ENCODE assay signal across 8 cellular contexts in genomic region chr11:120801801-120802689, GRCh38.
DNase-seq lines count a peak whose midpoint lies in the region; ATAC-seq and TF ChIP-seq lines count a peak whose summit lies in the region.

No MANE protein-coding gene starts in this region.

- 34% methylated on average over 9 of the region's 9 CpGs for WGBS in esophagus muscularis mucosa
- WGBS in suprapubic skin, result 36% methylated on average over 6 of the region's 9 CpGs

- TF ChIP-seq CTCF in AG09309 (IDR thresholded peaks at IDR 0.05; ENCODE audit: control insufficient read depth, insufficient read depth, low read depth, low read length, missing control alignments) (peak; percentile 87), GM13976 (IDR thresholded peaks at IDR 0.05; ENCODE audit: borderline replicate concordance, control extremely low read depth, extremely low read depth, insufficient read depth, missing control alignments) (peak; percentile 58), esophagus muscularis mucosa (IDR thresholded peaks at IDR 0.05) (peak; percentile 69 to 94 (median 85)), natural killer cell (IDR thresholded peaks at IDR 0.05) (peak; percentile 98), suprapubic skin (IDR thresholded peaks at IDR 0.05) (peak; percentile 64 to 92)

- H3K4me3 Mint-ChIP-seq in natural killer cell, result peak overlapping the region; percentile 47

- ATAC-seq in natural killer cell (peak in 2 of 3 donors; percentile 53 to 56), HG03139 (IDR thresholded peaks at IDR 0.05; ENCODE audit: unreplicated experiment) (no peak)

- H3K27me3 ChIP-seq in esophagus muscularis mucosa (peaks cover 0 to 48% (median 0%) of the 10 kb centered on the region in 4 donors), suprapubic skin (peaks cover 12% of the 10 kb centered on the region)

- peaks cover 0 to 6% of the 10 kb centered on the region in 2 donors for H3K27me3 Mint-ChIP-seq in natural killer cell (ENCODE audit: low read depth in 2 of 2)

- H3K9me3 ChIP-seq in esophagus muscularis mucosa (no peaks in the 10 kb centered on the region), suprapubic skin (no peaks in the 10 kb centered on the region)

- no peak for TF ChIP-seq POLR2A in esophagus muscularis mucosa (IDR thresholded peaks at IDR 0.05; ENCODE audit: low read depth)
- TF ChIP-seq POLR2A in suprapubic skin (IDR thresholded peaks at IDR 0.05), result no peak

- DNase-seq in AG09309 (ENCODE audit: low read depth) (peak; percentile 4), GM13976 (ENCODE audit: low spot score) (peak; percentile 79), NCI-H345 (lab: John Stamatoyannopoulos, UW) (peak; percentile 74), esophagus muscularis mucosa (ENCODE audit: extremely low spot score) (no peak), natural killer cell (peak; percentile 50), suprapubic skin (ENCODE audit: low spot score in 2 of 2) (peak in 1 of 2 donors; percentile 70)
- peak in 2 of 3 experiments; percentile 18 to 42 for DNase-seq in activated CD8-positive, alpha-beta memory T cell treated with anti-CD3 and anti-CD28 coated beads for 48 hours (ENCODE audit: low read depth in 2 of 3, low spot score in 2 of 3)

- H3K36me3 ChIP-seq in esophagus muscularis mucosa (no peaks in the 10 kb centered on the region), suprapubic skin (no peaks in the 10 kb centered on the region)

- TF ChIP-seq EP300 in esophagus muscularis mucosa (IDR thresholded peaks at IDR 0.05) (no peak), suprapubic skin (IDR thresholded peaks at IDR 0.05) (no peak)

- in situ Hi-C loops in GM13976 (cut with MboI; ENCODE audit: low sequenced_read_pairs, unreplicated experiment), result no loop called here

- peaks cover 44 to 55% of the 10 kb centered on the region in 2 donors for H3K4me1 Mint-ChIP-seq in natural killer cell

- H3K4me1 ChIP-seq in esophagus muscularis mucosa (no peaks in the 10 kb centered on the region), suprapubic skin (no peaks in the 10 kb centered on the region)

- peak overlapping the region in 1 of 2 donors; percentile 76 for H3K27ac Mint-ChIP-seq in natural killer cell

- no peaks in the 10 kb centered on the region for H3K9me3 Mint-ChIP-seq in natural killer cell

- no peak overlapping the region for H3K27ac ChIP-seq in esophagus muscularis mucosa (replicated peaks in 1 of 4)
- no peak overlapping the region for H3K27ac ChIP-seq in suprapubic skin

- H3K4me3 ChIP-seq in AG09309 (ENCODE audit: control insufficient read depth, low read depth, low read length) (no peak overlapping the region), esophagus muscularis mucosa (no peak overlapping the region), suprapubic skin (no peak overlapping the region)

- intact Hi-C loops in esophagus muscularis mucosa (cut with DNase I), result loop anchor here (5.0 kb wide), 1 partner anchor 290 kb away; the partner anchor contains the start of gene GRIK4
- intact Hi-C loops in natural killer cell (cut with micrococcal nuclease), result no loop called here

- no peaks in the 10 kb centered on the region for H3K36me3 Mint-ChIP-seq in natural killer cell
